Comparison of ENCODE assay signal across 20 cellular contexts in the genomic region with DNA sequence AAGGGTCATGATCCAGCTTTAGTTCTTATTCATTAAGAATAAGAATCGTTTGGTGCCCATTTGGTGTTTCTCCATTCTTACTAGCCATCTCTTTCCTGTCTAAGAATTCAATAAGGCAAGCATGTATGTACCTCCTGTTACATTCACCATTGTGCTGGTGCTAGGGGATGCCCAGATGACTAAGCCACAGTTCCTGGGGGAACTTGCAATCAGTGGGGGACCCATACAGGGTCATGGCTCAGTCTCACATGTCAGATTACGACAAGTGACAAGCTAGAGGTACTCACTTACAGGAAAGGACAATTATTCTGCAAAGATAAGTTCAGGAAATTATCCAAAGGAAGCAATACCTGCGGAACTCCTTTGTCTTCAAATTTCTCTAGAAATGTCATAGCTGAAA.
"Had no signal": no experiment of that assay in that cellular context is flagged by ENCODE, and none has a peak within 500 bp of the region (broad histone marks: within the 10 kb centered on the region; RNA-seq: fewer than 3 reads in every experiment).

No MANE protein-coding gene starts in this region.

- DNase-seq: activated CD4-positive, alpha-beta memory T cell treated with anti-CD3 and anti-CD28 coated beads for 36 hours; activated CD4-positive, alpha-beta T cell treated with anti-CD3 and anti-CD28 coated beads for 48 hours; activated naive CD4-positive, alpha-beta T cell treated with Interleukin-2 at 50 U/mL for 16 hours; activated naive CD8-positive, alpha-beta T cell treated with anti-CD3 and anti-CD28 coated beads, Interleukin-2, amount 10 ng/mL, durations not matched to agents 7 days and 5 days; activated T-cell treated with anti-CD3 and anti-CD28 coated beads, Interleukin-2, amount 50 U/mL, for 48 hours; amniotic stem cell; cortex of kidney; foreskin fibroblast; kidney; lower lobe of right lung; mesendoderm; mucosa of descending colon; nephron progenitor cell; pancreas; psoas muscle; stimulated activated CD4-positive, alpha-beta T cell treated with anti-CD3 and anti-CD28 coated beads, Interleukin-12 subunit alpha, Interleukin-12 subunit beta, amount 100 ng/mL, for 4 hours; stimulated activated CD4-positive, alpha-beta T cell treated with anti-CD3 and anti-CD28 coated beads, Interleukin-4, amount 100 ng/mL, for 4 hours; stimulated activated naive CD8-positive, alpha-beta T cell treated with anti-CD3 and anti-CD28 coated beads, Interleukin-15, Interleukin-2, amounts not matched to agents 100 U/mL and 50 U/mL, for 24 hours; upper lobe of left lung had no signal

- FAIRE-seq: endometrium, kidney, pancreas had no signal

- ATAC-seq: lower lobe of right lung; mucosa of descending colon; pancreas; psoas muscle; stimulated activated naive CD8-positive, alpha-beta T cell treated with anti-CD3 and anti-CD28 coated beads, Interleukin-15, Interleukin-2, amounts not matched to agents 100 U/mL and 50 U/mL, for 24 hours had no signal
